In genomic region chr5:73564018-73564417, GRCh38 we compare ENCODE assay signal across 8 cellular contexts. TPM values are rescaled to one million over a fixed set of nuclear protein-coding genes. Genes with fewer than 3 reads are reported as not detected.
DNase-seq lines count a peak whose midpoint lies in the region; ATAC-seq, FAIRE-seq and TF ChIP-seq lines count a peak whose summit lies in the region.

No MANE protein-coding gene starts in this region.

- no peak for ATAC-seq in PC-3

- H3K79me2 ChIP-seq in PC-3 (ENCODE audit: low read length) = peaks cover 53% of the 10 kb centered on the region
- H3K79me2 ChIP-seq in endothelial cell of umbilical vein (ENCODE audit: control insufficient read depth, insufficient read depth, low read length) = peaks cover 33% of the 10 kb centered on the region

- H3K4me2 ChIP-seq in PC-3 (ENCODE audit: low read length) = peak overlapping the region; percentile 91
- peak overlapping the region; percentile 89 for H3K4me2 ChIP-seq in endothelial cell of umbilical vein (ENCODE audit: insufficient read depth, low read length)

- H3F3A ChIP-seq in PC-3 (ENCODE audit: low read length, unreplicated experiment) = no peaks in the 10 kb centered on the region

- H3K9me3 ChIP-seq in PC-3 (ENCODE audit: low read length) (no peaks in the 10 kb centered on the region), endothelial cell of umbilical vein (replicated peaks; ENCODE audit: control insufficient read depth, insufficient read depth, low read length) (no peaks in the 10 kb centered on the region), prostate gland (no peaks in the 10 kb centered on the region)

- H4K20me1 ChIP-seq in PC-3 (ENCODE audit: low read length) (no peaks in the 10 kb centered on the region), endothelial cell of umbilical vein (replicated peaks; ENCODE audit: control insufficient read depth, extremely low read depth, insufficient read depth, low read length) (no peaks in the 10 kb centered on the region)

- H3K9me1 ChIP-seq in endothelial cell of umbilical vein (replicated peaks; ENCODE audit: control insufficient read depth, extremely low read depth, insufficient read depth, low read length) = no peaks in the 10 kb centered on the region

- dilution Hi-C loops in endothelial cell of umbilical vein (cut with MboI; ENCODE audit: extremely low pct_ligation_motif_present, low sequenced_read_pairs) = no loop called here

- H3K4me3 ChIP-seq in PC-3 (ENCODE audit: low read length) (peak overlapping the region; percentile 72), endothelial cell of umbilical vein (replicated peaks in 1 of 3; ENCODE audit: insufficient read depth in 1 of 3, low read depth in 1 of 3, low read length in 3 of 3) (peak overlapping the region in 2 of 3 experiments; percentile 84 to 92), prostate gland (peak overlapping the region; percentile 59 to 79)

- H3K27me3 ChIP-seq in PC-3 (ENCODE audit: low read length) (no peaks in the 10 kb centered on the region), endothelial cell of umbilical vein (ENCODE audit: control insufficient read depth in 2 of 2, insufficient read depth in 2 of 2, low read length in 2 of 2) (no peaks in the 10 kb centered on the region), prostate gland (replicated peaks; ENCODE audit: insufficient read depth) (no peaks in the 10 kb centered on the region)

- H3K4me1 ChIP-seq in PC-3 (ENCODE audit: insufficient read depth, low read length) (peaks cover 8% of the 10 kb centered on the region; the same call in 1 of the 2 replicates), endothelial cell of umbilical vein (ENCODE audit: control insufficient read depth, extremely low read depth, insufficient read depth, low read length) (peaks cover 18% of the 10 kb centered on the region), prostate gland (replicated peaks) (no peaks in the 10 kb centered on the region)

- TF ChIP-seq POLR2A in endothelial cell of umbilical vein (IDR thresholded peaks at IDR 0.05; ENCODE audit: low read depth, low read length) = no peak
- TF ChIP-seq POLR2A in prostate gland (IDR thresholded peaks at IDR 0.05) = no peak

- no peak overlapping the region for H3K27ac ChIP-seq in PC-3 (ENCODE audit: low read length)
- H3K27ac ChIP-seq in endothelial cell of umbilical vein (ENCODE audit: insufficient read depth, low read depth, low read length) = no peak overlapping the region
- peak overlapping the region; percentile 87 to 94 for H3K27ac ChIP-seq in prostate gland

- FAIRE-seq in endothelial cell of umbilical vein (lab: Jason Lieb, UNC) = no peak

- H2AFZ ChIP-seq in PC-3 (ENCODE audit: low read length) = 0 out of 2 replicates have a peak overlapping the region, but pooled peaks have one; percentile 92
- peak overlapping the region; percentile 42 for H2AFZ ChIP-seq in endothelial cell of umbilical vein (ENCODE audit: low read depth, low read length)

- POLR2A ChIA-PET in PC-3 (lab: Charles Lee; ENCODE audit: unreplicated experiment) (interaction anchor here (0.6 to 0.7 kb wide), 3 partner anchors 22 to 338 kb away, joined by 5 to 6 read pairs (median 5); no protein-coding TSS in a partner anchor), endothelial cell of umbilical vein (lab: Charles Lee) (no interaction called here)

- 21% methylated on average over 3 of the region's 3 CpGs for WGBS in prostate gland

- H3K9me2 ChIP-seq in PC-3 (replicated peaks; ENCODE audit: low read length) = no peaks in the 10 kb centered on the region

- DNase-seq in ELR (ENCODE audit: low read depth) = peak; percentile 27
- no peak for DNase-seq in PC-3
- peak; percentile 3 for DNase-seq in endothelial cell of umbilical vein (ENCODE audit: low read depth, low spot score)
- DNase-seq in prostate gland (ENCODE audit: low spot score) = no peak
- DNase-seq in SHP77 treated with DMSO at 0.1 percent for 48 hours (lab: John Stamatoyannopoulos, UW) = no peak
- DNase-seq in glomerular visceral epithelial cell (ENCODE audit: extremely low spot score) = no peak
- DNase-seq in Kasumi-1 (lab: John Stamatoyannopoulos, UW) = no peak
- no peak for DNase-seq in cortex of kidney (lab: John Stamatoyannopoulos, UW)

- intact Hi-C loops in PC-3 (cut with micrococcal nuclease) = no loop called here
- intact Hi-C loops in endothelial cell of umbilical vein (cut with micrococcal nuclease) = loop anchor here (2.0 kb wide), 1 partner anchor 19 kb away; no protein-coding TSS in a partner anchor
- intact Hi-C loops in prostate gland (cut with DNase I) = no loop called here

- H3K9ac ChIP-seq in PC-3 (ENCODE audit: low read length) (peak overlapping the region; percentile 85; the same call in 1 of the 2 replicates), endothelial cell of umbilical vein (replicated peaks; ENCODE audit: extremely low read depth, insufficient read depth, low read length) (peak overlapping the region; percentile 81)

- CTCF ChIA-PET in PC-3 (lab: Charles Lee) = no interaction called here
- CTCF ChIA-PET in endothelial cell of umbilical vein (lab: Charles Lee) = interaction anchor here (0.9 to 1.3 kb wide), 2 partner anchors 27 to 44 kb away, joined by 3 to 4 read pairs; no protein-coding TSS in a partner anchor

- BruUV-seq in PC-3 (replicated peaks; lab: Mats Ljungman, UMichigan) (no TSS peak), endothelial cell of umbilical vein (replicated peaks; lab: Mats Ljungman, UMichigan) (no TSS peak)

- H3K36me3 ChIP-seq in PC-3 (ENCODE audit: low read depth, low read length) = no peaks in the 10 kb centered on the region
- H3K36me3 ChIP-seq in endothelial cell of umbilical vein (ENCODE audit: control insufficient read depth in 2 of 2, extremely low read depth in 1 of 2, insufficient read depth in 2 of 2, low read length in 2 of 2) = no peaks in the 10 kb centered on the region
- no peaks in the 10 kb centered on the region for H3K36me3 ChIP-seq in prostate gland

- no peak for TF ChIP-seq CTCF in PC-3 (conservative IDR thresholded peaks at IDR 0.05; ENCODE audit: low read depth, low read length)
- no peak for TF ChIP-seq CTCF in endothelial cell of umbilical vein (IDR thresholded peaks at IDR 0.05; ENCODE audit: extremely low read depth in 1 of 2, insufficient read depth in 1 of 2, low read depth in 1 of 2, low read length in 2 of 2)
- TF ChIP-seq CTCF in prostate gland (IDR thresholded peaks at IDR 0.05) = no peak

TF ChIP-seq in endothelial cell of umbilical vein, 7 proteins besides CTCF, POLR2A, EP300 and RAD21:
- TF ChIP-seq FOS (IDR thresholded peaks at IDR 0.05; ENCODE audit: borderline replicate concordance, insufficient read depth, low read length) (no peak), MYC (IDR thresholded peaks at IDR 0.05; ENCODE audit: low read depth, low read length) (no peak), GATA2 (IDR thresholded peaks at IDR 0.05; ENCODE audit: insufficient read depth, insufficient read length, low read depth, low read length) (no peak), EZH2 (IDR thresholded peaks at IDR 0.05; ENCODE audit: borderline replicate concordance, low read depth, low read length, severe bottlenecking) (no peak), MAX (IDR thresholded peaks at IDR 0.05; ENCODE audit: insufficient read depth, insufficient read length) (no peak), POLR2AphosphoS5 (IDR thresholded peaks at IDR 0.05; ENCODE audit: insufficient read depth, low read depth, low read length) (no peak), JUN (IDR thresholded peaks at IDR 0.05; ENCODE audit: borderline replicate concordance, insufficient read depth, insufficient read length, low read depth) (no peak)

RNA-seq across cellular contexts. Expression of gene ANKRA2, which starts 1.4 kb away (rescaled TPM):
- 3.2 and 4.4 TPM in 2 replicates for total RNA-seq in PC-3 (2014; rRNA removed)
- 17.2 and 19.5 TPM in 2 replicates for total RNA-seq in endothelial cell of umbilical vein
- polyA plus RNA-seq in endothelial cell of umbilical vein = 8.5 and 8.6 TPM in 2 replicates
- 7.4 and 9.9 TPM in 2 replicates for polyA plus RNA-seq in endothelial cell of umbilical vein (2011; cell fraction: cytosol; rRNA removed)
- polyA plus RNA-seq in endothelial cell of umbilical vein (2011; cell fraction: nucleus; rRNA removed) = 36.7 and 51.9 TPM in 2 replicates
- polyA plus RNA-seq in endothelial cell of umbilical vein (2012) = 12.8 and 14.6 TPM in 2 replicates
- 5.5 and 8.7 TPM in 2 replicates for polyA minus RNA-seq in endothelial cell of umbilical vein
- 2.2 TPM for polyA minus RNA-seq in endothelial cell of umbilical vein (2011; cell fraction: cytosol; rRNA and poly(A)+ RNA removed)
- polyA minus RNA-seq in endothelial cell of umbilical vein (2011; cell fraction: nucleus; rRNA and poly(A)+ RNA removed) = 23.5 and 36.0 TPM in 2 replicates
- total RNA-seq in prostate gland = 10 to 100 TPM; 36.5 to 43.1 TPM

RNA-seq across cellular contexts. Expression of gene UTP15, which starts 1.5 kb away (rescaled TPM):
- total RNA-seq in PC-3 (2014; rRNA removed) (20.9 and 27.6 TPM in 2 replicates), endothelial cell of umbilical vein (24.8 and 25.2 TPM in 2 replicates), prostate gland (10 to 100 TPM; 11.3 to 31.9 TPM)
- 9.2 and 11.7 TPM in 2 replicates for polyA plus RNA-seq in endothelial cell of umbilical vein
- polyA plus RNA-seq in endothelial cell of umbilical vein (2011; cell fraction: cytosol; rRNA removed) = 5.8 and 6.3 TPM in 2 replicates
- polyA plus RNA-seq in endothelial cell of umbilical vein (2011; cell fraction: nucleus; rRNA removed) = 46.5 and 50.0 TPM in 2 replicates
- polyA plus RNA-seq in endothelial cell of umbilical vein (2012) = 12.1 and 24.0 TPM in 2 replicates
- 14.9 and 27.4 TPM in 2 replicates for polyA minus RNA-seq in endothelial cell of umbilical vein
- 13.0 TPM for polyA minus RNA-seq in endothelial cell of umbilical vein (2011; cell fraction: cytosol; rRNA and poly(A)+ RNA removed)
- 30.1 and 44.0 TPM in 2 replicates for polyA minus RNA-seq in endothelial cell of umbilical vein (2011; cell fraction: nucleus; rRNA and poly(A)+ RNA removed)

Comparison
In these comparisons a context has a peak if more than half of its experiments do, and no peak if none do; other contexts are left out.
1. DNase-seq: peak in ELR (single experiment) and endothelial cell of umbilical vein (single experiment); none in PC-3 (single experiment), prostate gland (single experiment), SHP77 treated with DMSO at 0.1 percent for 48 hours (single experiment), glomerular visceral epithelial cell (single experiment), Kasumi-1 (0 of 2) and cortex of kidney (single experiment).
2. H3K27ac ChIP-seq: peak in prostate gland (2 of 2); none in PC-3 (single experiment) and endothelial cell of umbilical vein (single experiment).
3. Peak in every context shown above with its lines, with median percentiles within 50 percentile points of each other: H3K4me3 ChIP-seq.